ENCODE assay signal across 32 cellular contexts in the genomic region with DNA sequence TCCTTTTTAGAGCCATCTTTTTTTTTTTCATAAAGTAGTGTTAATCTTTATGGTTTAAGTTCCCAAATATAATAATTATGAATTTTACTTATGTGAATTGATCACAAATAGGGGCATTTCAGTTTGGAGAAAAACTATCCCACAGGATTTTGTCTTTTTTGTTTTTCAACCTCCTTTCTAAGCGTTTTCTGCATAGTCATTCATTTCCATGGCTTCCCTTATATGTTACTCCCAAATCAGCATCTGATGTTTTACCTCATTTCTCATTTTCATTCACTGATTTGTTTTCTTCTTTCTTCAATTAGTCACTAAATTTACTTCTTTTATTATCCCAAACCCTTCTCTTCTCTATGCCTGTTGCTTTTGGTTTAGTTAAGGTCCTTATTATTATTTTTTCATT.
"Had no signal": no experiment of that assay in that cellular context is flagged by ENCODE, and none has a peak within 500 bp of the region (broad histone marks: within the 10 kb centered on the region; RNA-seq: fewer than 3 reads in every experiment).

No MANE protein-coding gene starts in this region.

- H3K4me3 Mint-ChIP-seq: activated B cell treated with CpG ODN at 0.5 μM for 24 hours; activated CD8-positive, alpha-beta T cell treated with anti-CD3 and anti-CD28 coated beads for 36 hours; T-helper 17 cell; T-helper 2 cell treated with Interferon-gamma antibody and Interleukin-4, amounts not matched to agents 5 μg/mL and 100 μg/mL, for 36 hours had no signal

- H3K36me3 ChIP-seq: adrenal gland, colonic mucosa, gastroesophageal sphincter, WERI-Rb-1 had no signal

- H3K27me3 Mint-ChIP-seq: activated B cell treated with CpG ODN at 0.5 μM for 24 hours; activated CD8-positive, alpha-beta T cell treated with anti-CD3 and anti-CD28 coated beads for 36 hours; T-helper 17 cell had no signal

- H3K4me3 ChIP-seq: adrenal gland, body of pancreas, colonic mucosa, esophagus squamous epithelium, gastroesophageal sphincter had no signal

- ATAC-seq: activated CD4-positive, CD25-positive, alpha-beta regulatory T cell treated with anti-CD3 and anti-CD28 coated beads, Interleukin-2, amount 50 U/mL, for 24 hours; activated CD8-positive, alpha-beta T cell treated with anti-CD3 and anti-CD28 coated beads for 36 hours; body of pancreas; gastroesophageal sphincter; T-helper 17 cell had no signal

- H3K27ac ChIP-seq: adrenal gland, body of pancreas, colonic mucosa, epithelial cell of prostate, esophagus squamous epithelium, gastroesophageal sphincter, WERI-Rb-1 had no signal

- H3K27ac Mint-ChIP-seq: activated B cell treated with CpG ODN at 0.5 μM for 24 hours; activated CD8-positive, alpha-beta T cell treated with anti-CD3 and anti-CD28 coated beads for 36 hours; T-helper 17 cell; T-helper 2 cell treated with Interferon-gamma antibody and Interleukin-4, amounts not matched to agents 5 μg/mL and 100 μg/mL, for 36 hours had no signal

- H3K9me3 ChIP-seq: adrenal gland, body of pancreas, colonic mucosa had no signal

- DNase-seq: activated B cell treated with CpG ODN at 0.5 μM for 24 hours; activated CD4-positive, alpha-beta T cell treated with anti-CD3 and anti-CD28 coated beads for 48 hours; activated CD4-positive, alpha-beta T cell treated with anti-CD3 and anti-CD28 coated beads, Interleukin-2, amount 50 U/mL, for 1 hour; activated CD4-positive, alpha-beta T cell treated with anti-CD3 and anti-CD28 coated beads, Interleukin-2, amount 50 U/mL, for 48 hours; activated CD8-positive, alpha-beta memory T cell treated with anti-CD3 and anti-CD28 coated beads for 24 hours; activated CD8-positive, alpha-beta T cell treated with anti-CD3 and anti-CD28 coated beads for 36 hours; activated effector memory CD4-positive, alpha-beta T cell treated with Interleukin-2 at 50 U/mL for 16 hours; activated gamma-delta T cell treated with Interleukin-2 at 50 U/mL for 16 hours; activated naive CD4-positive, alpha-beta T cell treated with anti-CD3 and anti-CD28 coated beads, Interleukin-2, amount 50 U/mL, for 16 hours; activated naive CD4-positive, alpha-beta T cell treated with Interleukin-2 at 50 U/mL for 16 hours; activated T-cell treated with anti-CD3 and anti-CD28 coated beads, Interleukin-2, amount 50 U/mL, for 48 hours; adrenal gland; amygdala; aorta; body of pancreas; caudate nucleus; colonic mucosa; effector CD8-positive, alpha-beta T cell; esophagus squamous epithelium; foreskin melanocyte; head of caudate nucleus; hippocampal formation; T-helper 1 cell; T-helper 17 cell; T1000; WERI-Rb-1 had no signal

- H3K4me1 ChIP-seq: adrenal gland, body of pancreas, colonic mucosa, esophagus squamous epithelium had no signal

- FAIRE-seq: endometrium, endothelial cell of umbilical vein had no signal

- H3K27me3 ChIP-seq: adrenal gland, body of pancreas, colonic mucosa, esophagus squamous epithelium, gastroesophageal sphincter had no signal
